Comparison of ENCODE assay signal across 8 cellular contexts in genomic region chr7:131026297-131027003, GRCh38.
DNase-seq lines count a peak whose midpoint lies in the region; ATAC-seq and TF ChIP-seq lines count a peak whose summit lies in the region.
"Had no signal": no experiment of that assay in that cellular context is flagged by ENCODE, and none has a peak within 500 bp of the region (broad histone marks: within the 10 kb centered on the region; RNA-seq: fewer than 3 reads in every experiment).

No MANE protein-coding gene starts in this region.

- POLR2A ChIA-PET in naive thymus-derived CD4-positive, alpha-beta T cell (lab: Charles Lee): no interaction called here

- H3K4me3 ChIP-seq in naive thymus-derived CD4-positive, alpha-beta T cell (ENCODE audit: low read length): no peak overlapping the region
- H3K4me3 ChIP-seq in colonic mucosa: no peak overlapping the region
- H3K4me3 ChIP-seq: sigmoid colon had no signal

- H3K4me1 ChIP-seq in naive thymus-derived CD4-positive, alpha-beta T cell (ENCODE audit: control insufficient read depth in 2 of 2, insufficient read depth in 2 of 2, low read length in 2 of 2): peaks cover 55 to 56% of the 10 kb centered on the region in 2 donors
- no peaks in the 10 kb centered on the region for H3K4me1 ChIP-seq in colonic mucosa

- CTCF ChIA-PET in naive thymus-derived CD4-positive, alpha-beta T cell (lab: Charles Lee): interaction anchor here (0.5 to 1.3 kb wide), 3 partner anchors 44 to 349 kb away, joined by 3 to 4 read pairs (median 3); no protein-coding TSS in a partner anchor

- H3K9me3 ChIP-seq in naive thymus-derived CD4-positive, alpha-beta T cell (ENCODE audit: control insufficient read depth in 2 of 3, low read length in 3 of 3): no peaks in the 10 kb centered on the region
- no peaks in the 10 kb centered on the region for H3K9me3 ChIP-seq in colonic mucosa
- H3K9me3 ChIP-seq: sigmoid colon had no signal

- H3K36me3 Mint-ChIP-seq in activated T-helper 17 cell treated with anti-CD3 and anti-CD28 coated beads, Interleukin-2, amount 50 U/mL, for 72 hours (ENCODE audit: low read depth): peaks cover 95% of the 10 kb centered on the region
- H3K36me3 Mint-ChIP-seq in naive thymus-derived CD4-positive, alpha-beta T cell: peaks cover 8 to 36% (median 32%) of the 10 kb centered on the region in 5 donors

- no peak for DNase-seq in naive thymus-derived CD4-positive, alpha-beta T cell
- DNase-seq in colonic mucosa: no peak
- DNase-seq: sigmoid colon had no signal

- no peaks in the 10 kb centered on the region for H3K27me3 Mint-ChIP-seq in activated T-helper 17 cell treated with anti-CD3 and anti-CD28 coated beads, Interleukin-2, amount 50 U/mL, for 72 hours
- no peaks in the 10 kb centered on the region for H3K27me3 Mint-ChIP-seq in naive thymus-derived CD4-positive, alpha-beta T cell

- peak; percentile 44 for ATAC-seq in GM18861 (IDR thresholded peaks at IDR 0.05; ENCODE audit: unreplicated experiment)
- peak; percentile 42 for ATAC-seq in HG03095 (IDR thresholded peaks at IDR 0.05; ENCODE audit: unreplicated experiment)
- ATAC-seq in activated T-helper 17 cell treated with anti-CD3 and anti-CD28 coated beads, Interleukin-2, amount 50 U/mL, for 72 hours (replicated peaks): peak; percentile 57
- ATAC-seq in naive thymus-derived CD4-positive, alpha-beta T cell: no peak
- no peak for ATAC-seq in HG03196 (IDR thresholded peaks at IDR 0.05; ENCODE audit: unreplicated experiment)
- ATAC-seq in HG03521 (IDR thresholded peaks at IDR 0.05; ENCODE audit: unreplicated experiment): no peak

- peaks cover 60% of the 10 kb centered on the region for H3K4me1 Mint-ChIP-seq in activated T-helper 17 cell treated with anti-CD3 and anti-CD28 coated beads, Interleukin-2, amount 50 U/mL, for 72 hours
- H3K4me1 Mint-ChIP-seq in naive thymus-derived CD4-positive, alpha-beta T cell: peaks cover 44 to 96% (median 92%) of the 10 kb centered on the region in 7 donors

- H3K36me3 ChIP-seq in naive thymus-derived CD4-positive, alpha-beta T cell (ENCODE audit: control insufficient read depth in 2 of 3, insufficient read depth in 3 of 3, low read length in 3 of 3): no peaks in the 10 kb centered on the region
- H3K36me3 ChIP-seq in colonic mucosa: no peaks in the 10 kb centered on the region
- H3K36me3 ChIP-seq: sigmoid colon had no signal

- intact Hi-C loops in naive thymus-derived CD4-positive, alpha-beta T cell (cut with micrococcal nuclease): no loop called here
- intact Hi-C loops in colonic mucosa (cut with DNase I): no loop called here

- TF ChIP-seq CTCF in colonic mucosa (IDR thresholded peaks at IDR 0.05): no peak

- H3K4me3 Mint-ChIP-seq in activated T-helper 17 cell treated with anti-CD3 and anti-CD28 coated beads, Interleukin-2, amount 50 U/mL, for 72 hours: peak overlapping the region; percentile 88
- H3K4me3 Mint-ChIP-seq in naive thymus-derived CD4-positive, alpha-beta T cell: peak overlapping the region in 5 of 10 donors; percentile 40 to 52 (median 47)

- H3K27me3 ChIP-seq in naive thymus-derived CD4-positive, alpha-beta T cell (ENCODE audit: control insufficient read depth in 2 of 2, insufficient read depth in 2 of 2, low read length in 2 of 2): no peaks in the 10 kb centered on the region
- no peaks in the 10 kb centered on the region for H3K27me3 ChIP-seq in colonic mucosa
- H3K27me3 ChIP-seq: sigmoid colon had no signal

- H3K9me3 Mint-ChIP-seq in activated T-helper 17 cell treated with anti-CD3 and anti-CD28 coated beads, Interleukin-2, amount 50 U/mL, for 72 hours: peaks cover 4% of the 10 kb centered on the region
- H3K9me3 Mint-ChIP-seq in naive thymus-derived CD4-positive, alpha-beta T cell: peaks cover 0 to 5% (median 0%) of the 10 kb centered on the region in 11 donors

- H3K9ac ChIP-seq in colonic mucosa (ENCODE audit: low read depth in 2 of 2, low read length in 2 of 2): no peak overlapping the region

- no peak overlapping the region for H3K27ac ChIP-seq in naive thymus-derived CD4-positive, alpha-beta T cell (ENCODE audit: low read depth, low read length)
- H3K27ac ChIP-seq in colonic mucosa: no peak overlapping the region

- peak overlapping the region; percentile 95 for H3K27ac Mint-ChIP-seq in activated T-helper 17 cell treated with anti-CD3 and anti-CD28 coated beads, Interleukin-2, amount 50 U/mL, for 72 hours
- H3K27ac Mint-ChIP-seq in naive thymus-derived CD4-positive, alpha-beta T cell: peak overlapping the region in 8 of 9 donors; percentile 14 to 79 (median 30)

Comparison
In these comparisons a context has a peak if more than half of its experiments do, and no peak if none do; other contexts are left out.
1. ATAC-seq: peak in GM18861 (single experiment), HG03095 (single experiment) and activated T-helper 17 cell treated with anti-CD3 and anti-CD28 coated beads, Interleukin-2, amount 50 U/mL, for 72 hours (single experiment); none in naive thymus-derived CD4-positive, alpha-beta T cell (single experiment), HG03196 (single experiment) and HG03521 (single experiment).